In the genomic region with DNA sequence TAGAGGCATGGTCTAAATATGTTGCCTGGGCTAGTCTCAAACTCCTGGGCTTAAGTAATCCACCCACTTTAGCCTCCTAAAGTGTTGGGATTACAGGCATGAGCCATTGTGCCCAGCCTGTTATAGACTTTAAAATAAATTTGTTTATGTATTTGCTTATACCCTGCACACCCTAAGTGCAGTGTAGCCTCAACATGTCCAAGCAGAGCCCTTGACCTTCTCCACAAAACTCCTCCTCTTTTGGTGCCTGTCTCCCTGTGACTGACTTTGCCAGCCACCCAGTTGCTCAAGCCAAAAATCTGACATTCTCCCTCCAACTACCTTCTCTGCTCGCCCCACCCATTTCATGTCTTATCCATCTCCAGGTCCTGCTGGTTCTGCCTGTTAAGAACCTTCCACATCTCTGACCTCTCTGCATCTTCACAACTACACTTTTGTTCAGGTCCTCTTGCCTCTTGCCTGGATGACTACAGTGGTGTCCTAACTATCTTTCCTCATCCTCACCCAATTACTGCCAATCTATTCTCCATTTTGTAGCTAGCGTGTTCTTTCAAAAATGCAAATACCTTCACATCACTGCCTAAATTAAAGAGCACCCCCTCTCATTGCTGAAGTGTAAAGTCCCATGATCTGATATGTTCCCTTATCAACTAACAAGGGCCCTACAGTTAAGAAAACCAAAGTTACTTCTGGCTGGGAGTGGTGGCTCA, we compare ENCODE assay signal across 1 cellular context.
TF ChIP-seq lines count a peak whose summit lies in the region.

No MANE protein-coding gene starts in this region.

TF ChIP-seq in K562, 482 proteins besides CTCF, POLR2A, EP300 and RAD21 (continued from another document):
- TF ChIP-seq, protein P1, sequence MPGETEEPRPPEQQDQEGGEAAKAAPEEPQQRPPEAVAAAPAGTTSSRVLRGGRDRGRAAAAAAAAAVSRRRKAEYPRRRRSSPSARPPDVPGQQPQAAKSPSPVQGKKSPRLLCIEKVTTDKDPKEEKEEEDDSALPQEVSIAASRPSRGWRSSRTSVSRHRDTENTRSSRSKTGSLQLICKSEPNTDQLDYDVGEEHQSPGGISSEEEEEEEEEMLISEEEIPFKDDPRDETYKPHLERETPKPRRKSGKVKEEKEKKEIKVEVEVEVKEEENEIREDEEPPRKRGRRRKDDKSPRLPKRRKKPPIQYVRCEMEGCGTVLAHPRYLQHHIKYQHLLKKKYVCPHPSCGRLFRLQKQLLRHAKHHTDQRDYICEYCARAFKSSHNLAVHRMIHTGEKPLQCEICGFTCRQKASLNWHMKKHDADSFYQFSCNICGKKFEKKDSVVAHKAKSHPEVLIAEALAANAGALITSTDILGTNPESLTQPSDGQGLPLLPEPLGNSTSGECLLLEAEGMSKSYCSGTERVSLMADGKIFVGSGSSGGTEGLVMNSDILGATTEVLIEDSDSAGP (CRISPR knock-in tag; IDR thresholded peaks at IDR 0.05): no peak
- TF ChIP-seq, protein P2, sequence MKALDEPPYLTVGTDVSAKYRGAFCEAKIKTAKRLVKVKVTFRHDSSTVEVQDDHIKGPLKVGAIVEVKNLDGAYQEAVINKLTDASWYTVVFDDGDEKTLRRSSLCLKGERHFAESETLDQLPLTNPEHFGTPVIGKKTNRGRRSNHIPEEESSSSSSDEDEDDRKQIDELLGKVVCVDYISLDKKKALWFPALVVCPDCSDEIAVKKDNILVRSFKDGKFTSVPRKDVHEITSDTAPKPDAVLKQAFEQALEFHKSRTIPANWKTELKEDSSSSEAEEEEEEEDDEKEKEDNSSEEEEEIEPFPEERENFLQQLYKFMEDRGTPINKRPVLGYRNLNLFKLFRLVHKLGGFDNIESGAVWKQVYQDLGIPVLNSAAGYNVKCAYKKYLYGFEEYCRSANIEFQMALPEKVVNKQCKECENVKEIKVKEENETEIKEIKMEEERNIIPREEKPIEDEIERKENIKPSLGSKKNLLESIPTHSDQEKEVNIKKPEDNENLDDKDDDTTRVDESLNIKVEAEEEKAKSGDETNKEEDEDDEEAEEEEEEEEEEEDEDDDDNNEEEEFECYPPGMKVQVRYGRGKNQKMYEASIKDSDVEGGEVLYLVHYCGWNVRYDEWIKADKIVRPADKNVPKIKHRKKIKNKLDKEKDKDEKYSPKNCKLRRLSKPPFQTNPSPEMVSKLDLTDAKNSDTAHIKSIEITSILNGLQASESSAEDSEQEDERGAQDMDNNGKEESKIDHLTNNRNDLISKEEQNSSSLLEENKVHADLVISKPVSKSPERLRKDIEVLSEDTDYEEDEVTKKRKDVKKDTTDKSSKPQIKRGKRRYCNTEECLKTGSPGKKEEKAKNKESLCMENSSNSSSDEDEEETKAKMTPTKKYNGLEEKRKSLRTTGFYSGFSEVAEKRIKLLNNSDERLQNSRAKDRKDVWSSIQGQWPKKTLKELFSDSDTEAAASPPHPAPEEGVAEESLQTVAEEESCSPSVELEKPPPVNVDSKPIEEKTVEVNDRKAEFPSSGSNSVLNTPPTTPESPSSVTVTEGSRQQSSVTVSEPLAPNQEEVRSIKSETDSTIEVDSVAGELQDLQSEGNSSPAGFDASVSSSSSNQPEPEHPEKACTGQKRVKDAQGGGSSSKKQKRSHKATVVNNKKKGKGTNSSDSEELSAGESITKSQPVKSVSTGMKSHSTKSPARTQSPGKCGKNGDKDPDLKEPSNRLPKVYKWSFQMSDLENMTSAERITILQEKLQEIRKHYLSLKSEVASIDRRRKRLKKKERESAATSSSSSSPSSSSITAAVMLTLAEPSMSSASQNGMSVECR (CRISPR knock-in tag; IDR thresholded peaks at IDR 0.05): no peak
- TF ChIP-seq ESRRA (IDR thresholded peaks at IDR 0.05; ENCODE audit: borderline replicate concordance, low read depth) (peak; percentile 53; the same call in 1 of the 2 replicates), ETV1 (tag; conservative IDR thresholded peaks at IDR 0.05; ENCODE audit: low read depth) (no peak), ZNF408 (CRISPR knock-in tag; IDR thresholded peaks at IDR 0.05; ENCODE audit: low read depth) (no peak), RBM17 (IDR thresholded peaks at IDR 0.05; ENCODE audit: borderline replicate concordance, low read depth, low read length) (no peak), SMARCE1 (IDR thresholded peaks at IDR 0.05) (peak; percentile 67; the same call in 1 of the 2 replicates), NR3C1 (CRISPR knock-in tag; IDR thresholded peaks at IDR 0.05) (no peak), ARNT (IDR thresholded peaks at IDR 0.05) (peak in 1 of 2 experiments; percentile 45; a peak in 1 of 4 replicates), KAT7 (CRISPR knock-in tag; IDR thresholded peaks at IDR 0.05; ENCODE audit: borderline replicate concordance) (no peak), ZNF212 (CRISPR knock-in tag; IDR thresholded peaks at IDR 0.05) (no peak), JUN (IDR thresholded peaks at IDR 0.05; ENCODE audit: borderline replicate concordance, low read depth, low read length) (no peak), JUN (CRISPR knock-in tag; IDR thresholded peaks at IDR 0.05; ENCODE audit: borderline replicate concordance) (no peak), HDGF (IDR thresholded peaks at IDR 0.05) (no peak), ZNF780A (CRISPR knock-in tag; IDR thresholded peaks at IDR 0.05) (no peak), FOS (IDR thresholded peaks at IDR 0.05; ENCODE audit: extremely low read depth, insufficient read length) (no peak)
